Comparison of ENCODE assay signal across 8 cellular contexts in genomic region chr5:170603578-170604565, GRCh38.
DNase-seq lines count a peak whose midpoint lies in the region; ATAC-seq and TF ChIP-seq lines count a peak whose summit lies in the region.

No MANE protein-coding gene starts in this region.

- TF ChIP-seq CTCF in BJ (IDR thresholded peaks at IDR 0.05; ENCODE audit: insufficient read depth, low read depth, low read length) (peak; percentile 59), KMS-11 (conservative IDR thresholded peaks at IDR 0.05; ENCODE audit: low read depth, low read length) (peak; percentile 45; the same call in 1 of the 2 replicates), thoracic aorta (IDR thresholded peaks at IDR 0.05) (peak; percentile 60)

- H3K79me2 ChIP-seq in KMS-11 (ENCODE audit: insufficient read depth, low read depth) = no peaks in the 10 kb centered on the region

- H3K18ac ChIP-seq in mesenchymal stem cell (ENCODE audit: low read depth in 1 of 2, low read length in 2 of 2) = no peak overlapping the region

- ATAC-seq in GM18907 (IDR thresholded peaks at IDR 0.05; ENCODE audit: unreplicated experiment) (peak; percentile 60), thoracic aorta (ENCODE audit: insufficient number of reproducible peaks, low FRiP score, low read depth) (peak; percentile 52)

- no peak overlapping the region for H3K4me3 ChIP-seq in BJ (ENCODE audit: low read depth, low read length)
- no peak overlapping the region for H3K4me3 ChIP-seq in KMS-11 (IDR thresholded peaks at IDR 0.05; ENCODE audit: insufficient read depth, low read depth, low read length)
- no peak overlapping the region for H3K4me3 ChIP-seq in mesenchymal stem cell (ENCODE audit: insufficient read depth in 1 of 2, low read depth in 1 of 2, low read length in 2 of 2)
- no peak overlapping the region for H3K4me3 ChIP-seq in thoracic aorta

- no peak overlapping the region for H2AFZ ChIP-seq in KMS-11 (ENCODE audit: low read depth)
- no peak overlapping the region for H2AFZ ChIP-seq in mesenchymal stem cell (ENCODE audit: low read depth, low read length)

- H3K27ac ChIP-seq in KMS-11 = no peak overlapping the region
- H3K27ac ChIP-seq in mesenchymal stem cell (ENCODE audit: low read length, poor library complexity, severe bottlenecking) = no peak overlapping the region
- no peak overlapping the region for H3K27ac ChIP-seq in thoracic aorta

- no peak overlapping the region for H4K91ac ChIP-seq in mesenchymal stem cell (ENCODE audit: low read length)

- H3K4me1 ChIP-seq in KMS-11 (ENCODE audit: low read depth, poor library complexity, severe bottlenecking) = no peaks in the 10 kb centered on the region
- H3K4me1 ChIP-seq in mesenchymal stem cell (ENCODE audit: control insufficient read depth, insufficient read depth, low read depth, low read length) = peaks cover 4% of the 10 kb centered on the region
- H3K4me1 ChIP-seq in thoracic aorta (ENCODE audit: control insufficient read depth in 1 of 2, low read depth in 2 of 2) = no peaks in the 10 kb centered on the region

- no peak overlapping the region for H3K4me2 ChIP-seq in KMS-11
- H3K4me2 ChIP-seq in mesenchymal stem cell (ENCODE audit: low read length, poor library complexity, severe bottlenecking) = no peak overlapping the region

- H2BK5ac ChIP-seq in mesenchymal stem cell (ENCODE audit: low read depth, low read length, poor library complexity, severe bottlenecking) = no peak overlapping the region

- DNase-seq in BJ (ENCODE audit: low read depth) (no peak), T follicular helper cell (ENCODE audit: low read depth) (peak; percentile 3), dermis blood vessel endothelial cell (peak; percentile 86), mesenchymal stem cell (peak; percentile 46), thoracic aorta (ENCODE audit: low spot score) (no peak), DMS153 (lab: John Stamatoyannopoulos, UW) (no peak)

- no peak overlapping the region for H2BK12ac ChIP-seq in mesenchymal stem cell (ENCODE audit: low read length in 2 of 2)

- no peak overlapping the region for H3K4ac ChIP-seq in mesenchymal stem cell (ENCODE audit: low read depth in 1 of 2, low read length in 2 of 2)

- H2BK15ac ChIP-seq in mesenchymal stem cell (ENCODE audit: low read depth, poor library complexity, severe bottlenecking) = no peak overlapping the region

- no peak overlapping the region for H3K9ac ChIP-seq in KMS-11
- no peak overlapping the region for H3K9ac ChIP-seq in mesenchymal stem cell (ENCODE audit: low read length)

- 59% methylated on average over 12 of the region's 12 CpGs for WGBS in mesenchymal stem cell

- no peak overlapping the region for H3K23ac ChIP-seq in mesenchymal stem cell (ENCODE audit: low read length in 2 of 2)

- H4K8ac ChIP-seq in mesenchymal stem cell (ENCODE audit: low read length) = no peak overlapping the region

- CTCF ChIA-PET in BJ (lab: Yijun Ruan, JAX) = interaction anchor here (0.7 to 1.8 kb wide), 5 partner anchors 9 to 169 kb away, joined by 3 to 6 read pairs (median 3); no protein-coding TSS in a partner anchor

- H3K9me3 ChIP-seq in mesenchymal stem cell (ENCODE audit: control insufficient read depth, low read length) (no peaks in the 10 kb centered on the region), thoracic aorta (no peaks in the 10 kb centered on the region)

- no peak overlapping the region for H2AK5ac ChIP-seq in mesenchymal stem cell (ENCODE audit: low read length, severe bottlenecking)

- no peak overlapping the region for H2BK120ac ChIP-seq in mesenchymal stem cell (ENCODE audit: low read depth, low read length)

- POLR2A ChIA-PET in BJ (lab: Charles Lee) = no interaction called here

- no peaks in the 10 kb centered on the region for H4K20me1 ChIP-seq in KMS-11 (ENCODE audit: insufficient read depth)

- H3K79me1 ChIP-seq in mesenchymal stem cell (replicated peaks; ENCODE audit: low read length, poor library complexity, severe bottlenecking) = peaks cover 22% of the 10 kb centered on the region

- H3K27me3 ChIP-seq in BJ (ENCODE audit: control insufficient read depth, insufficient read depth, low read length) (peaks cover 5% of the 10 kb centered on the region), KMS-11 (ENCODE audit: insufficient read depth, low read depth) (no peaks in the 10 kb centered on the region), mesenchymal stem cell (ENCODE audit: control insufficient read depth in 1 of 2, insufficient read depth in 1 of 2, low read length in 2 of 2) (peaks cover 0 to 88% of the 10 kb centered on the region in 2 experiments), thoracic aorta (replicated peaks; ENCODE audit: insufficient read depth) (no peaks in the 10 kb centered on the region)

- H3K14ac ChIP-seq in mesenchymal stem cell (ENCODE audit: low read length in 2 of 2) = no peak overlapping the region

- no peaks in the 10 kb centered on the region for H3K36me3 ChIP-seq in BJ (ENCODE audit: control insufficient read depth, insufficient read depth, low read length)
- H3K36me3 ChIP-seq in KMS-11 (ENCODE audit: insufficient read depth) = no peaks in the 10 kb centered on the region
- H3K36me3 ChIP-seq in mesenchymal stem cell (ENCODE audit: control insufficient read depth in 1 of 2, insufficient read depth in 2 of 2, low read depth in 1 of 2, low read length in 2 of 2) = peaks cover 0 to 40% of the 10 kb centered on the region in 2 experiments
- H3K36me3 ChIP-seq in thoracic aorta = no peaks in the 10 kb centered on the region

Comparison
In these comparisons a context has a peak if more than half of its experiments do, and no peak if none do; other contexts are left out.
1. DNase-seq: peak in T follicular helper cell (single experiment), dermis blood vessel endothelial cell (single experiment) and mesenchymal stem cell (single experiment); none in BJ (single experiment), thoracic aorta (single experiment) and DMS153 (single experiment).
2. Peak in every context shown above with its lines, with median percentiles within 50 percentile points of each other: CTCF ChIP-seq.